ENCODE assay signal across 11 cellular contexts in genomic region chr19:5536982-5537579, GRCh38. TPM values are rescaled to one million over a fixed set of nuclear protein-coding genes. Genes with fewer than 3 reads are reported as not detected.
DNase-seq lines count a peak whose midpoint lies in the region; ATAC-seq, FAIRE-seq and TF ChIP-seq lines count a peak whose summit lies in the region.
"Not testable (repeated sequence)": the region's sequence is repeated elsewhere in the genome, so short reads cannot be mapped to it uniquely, and the experiment has no call there.
"Had no signal": no experiment of that assay in that cellular context is flagged by ENCODE, and none has a peak within 500 bp of the region (broad histone marks: within the 10 kb centered on the region; RNA-seq: fewer than 3 reads in every experiment).

No MANE protein-coding gene starts in this region.

- CTCF ChIA-PET in HEK293T (lab: Yijun Ruan, JAX) = interaction anchor here (1.9 kb wide), 1 partner anchor 11 kb away, joined by 9 read pairs; no protein-coding TSS in a partner anchor
- CTCF ChIA-PET in PC-9 (lab: Charles Lee); K562 (lab: Yijun Ruan, JAX; ENCODE audit: low intra/inter-chr PET ratio): not testable (repeated sequence)

- H3K18ac ChIP-seq in mesendoderm (ENCODE audit: low read length) = not testable (repeated sequence)

- not testable (repeated sequence) for H4K5ac ChIP-seq in mesendoderm (ENCODE audit: low read length)

- in situ Hi-C loops in K562 (cut with MboI) = not testable (repeated sequence)

- H3K23ac ChIP-seq in mesendoderm (ENCODE audit: low read length) = not testable (repeated sequence)

- H3K4me3 ChIP-seq in PC-9 (peak overlapping the region; percentile 47; the same call in 1 of the 2 replicates), right cardiac atrium (ENCODE audit: low read length) (peak overlapping the region; percentile 16)
- H3K4me3 ChIP-seq in K562; mesendoderm (ENCODE audit: low read length): not testable (repeated sequence)

- not testable (repeated sequence) for H3K79me2 ChIP-seq in PC-9 (ENCODE audit: low read depth); K562 (ENCODE audit: control insufficient read depth, insufficient read depth, low read length); mesendoderm (ENCODE audit: control insufficient read depth, insufficient read depth, low read length)

- not testable (repeated sequence) for H3F3A ChIP-seq in PC-9 (ENCODE audit: insufficient read depth, low read depth)

- not testable (repeated sequence) for TF ChIP-seq RAD21 in K562 (CRISPR knock-in tag; conservative IDR thresholded peaks at IDR 0.05 in 1 of 2, IDR thresholded peaks at IDR 0.05 in 1 of 2)

- TF ChIP-seq POLR2A in K562 (conservative IDR thresholded peaks at IDR 0.05) = not testable (repeated sequence)

- not testable (repeated sequence) for H3K79me1 ChIP-seq in mesendoderm (ENCODE audit: low read length)

- H2AK5ac ChIP-seq in mesendoderm (ENCODE audit: low read length) = not testable (repeated sequence)

- H3K56ac ChIP-seq in mesendoderm (ENCODE audit: low read length) = peak overlapping the region; percentile 65

- intact Hi-C loops in PC-9 (cut with micrococcal nuclease; ENCODE audit: unreplicated experiment) = loop anchor here (5.0 kb wide), 1 partner anchor 40 kb away; no protein-coding TSS in a partner anchor
- intact Hi-C loops in K562 (cut with micrococcal nuclease); right cardiac atrium (cut with DNase I): not testable (repeated sequence)

- H3K9me2 ChIP-seq in PC-9 (ENCODE audit: insufficient read depth) = not testable (repeated sequence)

- not testable (repeated sequence) for FAIRE-seq in K562 (lab: Jason Lieb, UNC)

- not testable (repeated sequence) for H3K9me3 ChIP-seq in PC-9 (ENCODE audit: insufficient read depth, low read depth); right cardiac atrium (ENCODE audit: control insufficient read depth, low read length)
- H3K9me3 ChIP-seq in K562 (replicated peaks; ENCODE audit: control insufficient read depth, insufficient read depth, low read depth, low read length) = peaks cover 10% of the 10 kb centered on the region

- H3K27ac ChIP-seq in PC-9 = peak overlapping the region; percentile 53
- H3K27ac ChIP-seq in K562 (ENCODE audit: extremely low read depth, low read depth, low read length); mesendoderm (ENCODE audit: low read depth, low read length): not testable (repeated sequence)
- H3K27ac ChIP-seq in epithelial cell of prostate = peak overlapping the region; percentile 53
- H3K27ac ChIP-seq in right cardiac atrium (ENCODE audit: low read length) = peak overlapping the region; percentile 79

- not testable (repeated sequence) for H2BK15ac ChIP-seq in mesendoderm (replicated peaks; ENCODE audit: low read depth)

- H2BK5ac ChIP-seq in mesendoderm (ENCODE audit: low read length) = not testable (repeated sequence)

- peaks cover 10% of the 10 kb centered on the region for H3K4me1 ChIP-seq in PC-9 (replicated peaks; ENCODE audit: insufficient read depth)
- peaks cover 0 to 17% of the 10 kb centered on the region in 2 experiments; a peak in 2 of 5 replicates for H3K4me1 ChIP-seq in K562 (replicated peaks in 1 of 2; ENCODE audit: control insufficient read depth in 2 of 2, insufficient read depth in 2 of 2, low read length in 2 of 2)
- not testable (repeated sequence) for H3K4me1 ChIP-seq in right cardiac atrium (ENCODE audit: control insufficient read depth, insufficient read depth, low read length); mesendoderm (ENCODE audit: control insufficient read depth, low read depth, low read length)

- peak; percentile 79 for DNase-seq in Daoy (ENCODE audit: low read depth)
- not testable (repeated sequence) for DNase-seq in HEK293T (ENCODE audit: extremely low spot score); K562 (ENCODE audit: extremely low read depth in 1 of 4, low spot score in 3 of 4); right cardiac atrium
- peak; percentile 60 to 72 for DNase-seq in PC-9
- DNase-seq in epithelial cell of prostate (ENCODE audit: low read depth, low spot score) = peak; percentile 72
- DNase-seq in mesendoderm = peak; percentile 62
- DNase-seq in putamen (ENCODE audit: low spot score) = peak; percentile 47

- not testable (repeated sequence) for BruUV-seq in PC-9 (replicated peaks; lab: Mats Ljungman, UMichigan); K562 (replicated peaks; lab: Mats Ljungman, UMichigan)

- H3K9ac ChIP-seq in K562 (ENCODE audit: insufficient read depth in 1 of 2, low read depth in 2 of 2, low read length in 2 of 2) = peak overlapping the region in 1 of 2 experiments; percentile 13; a peak in 1 of 4 replicates
- not testable (repeated sequence) for H3K9ac ChIP-seq in mesendoderm (ENCODE audit: low read length)

- 11% methylated on average over 11 of the region's 12 CpGs for WGBS in K562 (ENCODE audit: insufficient coverage, low coverage, missing lambda C conversion rate)
- 50% methylated on average over 12 of the region's 12 CpGs for WGBS in right cardiac atrium
- no CpG with 5 or more reads among the region's 12 CpGs for WGBS in mesendoderm (ENCODE audit: extremely low coverage, insufficient coverage, low lambda C conversion rate)

- not testable (repeated sequence) for ATAC-seq in K562, right cardiac atrium

- H2AFZ ChIP-seq in PC-9; K562 (ENCODE audit: low read depth, low read length): not testable (repeated sequence)

- peak overlapping the region; percentile 73 for H3K4me2 ChIP-seq in PC-9
- not testable (repeated sequence) for H3K4me2 ChIP-seq in K562 (ENCODE audit: insufficient read depth, low read length); mesendoderm (ENCODE audit: low read length)

- H3K27me3 ChIP-seq in PC-9 (ENCODE audit: insufficient read depth, low read depth); K562 (ENCODE audit: control insufficient read depth in 2 of 2, insufficient read depth in 2 of 2, low read length in 2 of 2); right cardiac atrium (ENCODE audit: control insufficient read depth, insufficient read depth); mesendoderm (ENCODE audit: insufficient read depth, low read length, poor library complexity): not testable (repeated sequence)

- TF ChIP-seq CTCF in PC-9 (conservative IDR thresholded peaks at IDR 0.05); K562 (IDR thresholded peaks at IDR 0.05 in 2 of 3, conservative IDR thresholded peaks at IDR 0.05 in 1 of 3; ENCODE audit: insufficient read depth in 2 of 3, low read depth in 1 of 3, low read length in 3 of 3): not testable (repeated sequence)

- not testable (repeated sequence) for H4K8ac ChIP-seq in mesendoderm (ENCODE audit: low read depth, low read length)

- not testable (repeated sequence) for H2BK120ac ChIP-seq in mesendoderm (ENCODE audit: low read depth, low read length)

- not testable (repeated sequence) for H4K20me1 ChIP-seq in PC-9 (ENCODE audit: insufficient read depth); K562 (replicated peaks; ENCODE audit: control insufficient read depth, insufficient read depth, low read length)

- TF ChIP-seq EP300 in K562 (IDR thresholded peaks at IDR 0.05; ENCODE audit: low read length) = not testable (repeated sequence)

- POLR2A ChIA-PET in HEK293T (lab: Yijun Ruan, JAX); K562 (lab: Yijun Ruan, JAX): not testable (repeated sequence)
- POLR2A ChIA-PET in PC-9 (lab: Charles Lee; ENCODE audit: unreplicated experiment) = interaction anchor here (0.5 to 0.6 kb wide), 3 partner anchors 150 to 921 kb away, joined by 3 to 10 read pairs (median 4); no protein-coding TSS in a partner anchor

- not testable (repeated sequence) for H3K36me3 ChIP-seq in PC-9 (ENCODE audit: low read depth); K562 (ENCODE audit: control insufficient read depth, insufficient read depth, low read length); mesendoderm (ENCODE audit: control insufficient read depth, insufficient read depth, low read length)

- H3K4ac ChIP-seq in mesendoderm (ENCODE audit: low read depth, low read length) = not testable (repeated sequence)

- not testable (repeated sequence) for H3K9me1 ChIP-seq in K562 (ENCODE audit: control insufficient read depth, insufficient read depth, low read length)

TF ChIP-seq in HEK293T, 16 proteins besides CTCF, POLR2A, EP300 and RAD21:
- peak; percentile 75 for TF ChIP-seq ZNF384 (IDR thresholded peaks at IDR 0.05)
TF ChIP-seq in HEK293T: peak in this region for 1; not testable (repeated sequence) for 15.

TF ChIP-seq in K562, 482 proteins besides CTCF, POLR2A, EP300 and RAD21:
- TF ChIP-seq EGR1 (conservative IDR thresholded peaks at IDR 0.05) (peak; percentile 14; the same call in 1 of the 2 replicates), FOSL1 (tag; conservative IDR thresholded peaks at IDR 0.05) (0 out of 2 replicates have a peak, but pooled peaks have one; percentile 18)

RNA-seq across cellular contexts. Expression of gene TINCR, which starts 30.7 kb away (rescaled TPM):
- total RNA-seq in Daoy (2014; rRNA removed; shearing (Covaris generic)) = 0.12 and 0.40 TPM in 2 replicates
- total RNA-seq in PC-9 (2021) (4.4 and 8.0 TPM in 2 replicates), K562 (2014; rRNA removed) (0.08 TPM in 1 of 2 replicates, not detected in the other), K562 (2014; rRNA removed; fragmentation: Illumina TruSeq; extraction: Trizol) (0.06 and 0.07 TPM in 2 replicates), K562 (2015; rRNA removed; fragmentation: Illumina TruSeq; extraction: Trizol) (0.07 TPM in 1 of 2 replicates, not detected in the other), K562 (2021) (0.13 and 0.24 TPM in 2 replicates), right cardiac atrium (under 1 TPM in 3 of 4 donors, not detected in 1; 0.06 to 0.11 (median 0.08) TPM)
- 1.7 and 1.9 TPM in 2 replicates for total RNA-seq in K562 (2011; cell fraction: chromatin; rRNA removed; ENCODE audit: low replicate concordance)
- 0.66 and 0.67 TPM in 2 replicates for total RNA-seq in K562 (2011; cell fraction: nucleolus; rRNA removed)
- total RNA-seq in K562 (2011; cell fraction: nucleoplasm; rRNA removed) = 1.1 and 1.5 TPM in 2 replicates
- polyA plus RNA-seq in K562 (2011; rRNA removed) (0.11 and 0.32 TPM in 2 replicates), K562 (2014; fragmentation: Illumina TruSeq; extraction: Trizol) (0.10 and 0.21 TPM in 2 replicates), K562 (2014; fragmentation: Nextera tagmentation; extraction: Ambion mirVana) (under 1 TPM; 0.03 to 0.10 TPM), K562 (2014; rRNA removed) (0.03 and 0.19 TPM in 2 replicates), right cardiac atrium (0.34 TPM)
- polyA plus RNA-seq in K562 (2011; cell fraction: cytosol; rRNA removed) = 0.06 and 0.24 TPM in 2 replicates
- polyA plus RNA-seq in K562 (2011; cell fraction: nucleus; rRNA removed) = 0.58 and 0.90 TPM in 2 replicates
- polyA plus RNA-seq in K562 (2012) = 0.20 and 0.36 TPM in 2 replicates
- 0.33 TPM in 1 of 2 replicates, not detected in the other for polyA minus RNA-seq in K562 (2011; rRNA and poly(A)+ RNA removed)
- polyA minus RNA-seq in K562 (2011; cell fraction: cytosol; rRNA and poly(A)+ RNA removed) = not detected in 2 replicates
- 0.11 and 0.13 TPM in 2 replicates for polyA minus RNA-seq in K562 (2011; cell fraction: nucleus; rRNA and poly(A)+ RNA removed)
- polyA plus RNA-seq in mesendoderm (2013, experiment 1 of 2) = 0.21 TPM
- polyA plus RNA-seq in mesendoderm (2013, experiment 2 of 2) = 0.13 TPM
- total RNA-seq: ascending aorta, Right ventricle myocardium inferior, thyroid gland had no signal
